9 cellular contexts compared by ENCODE assay signal in genomic region chr10:62907470-62908212, GRCh38.
A peak's percentile ranks its signal among the peaks of the same experiment; 100 is the strongest.
DNase-seq lines count a peak whose midpoint lies in the region; ATAC-seq, FAIRE-seq and TF ChIP-seq lines count a peak whose summit lies in the region.
"Had no signal": no experiment of that assay in that cellular context is flagged by ENCODE, and none has a peak within 500 bp of the region (broad histone marks: within the 10 kb centered on the region; RNA-seq: fewer than 3 reads in every experiment).

No MANE protein-coding gene starts in this region.

- DNase-seq in stimulated activated effector memory CD8-positive, alpha-beta T cell treated with anti-CD3 and anti-CD28 coated beads, Interleukin-12 subunit alpha, Interleukin-12 subunit beta, amount 100 ng/mL, for 72 hours (ENCODE audit: low spot score in 2 of 2): no peak
- DNase-seq in nephron progenitor cell (no peak), D721Med (ENCODE audit: insufficient read length, low spot score) (no peak)
- DNase-seq in activated naive CD4-positive, alpha-beta T cell (lab: John Stamatoyannopoulos, UW): no peak
- DNase-seq: Peyer's patch, thyroid gland had no signal

- H3K27ac Mint-ChIP-seq in stimulated activated effector memory CD8-positive, alpha-beta T cell treated with anti-CD3 and anti-CD28 coated beads, Interleukin-12 subunit alpha, Interleukin-12 subunit beta, amount 100 ng/mL, for 72 hours: no peak overlapping the region
- no peak overlapping the region for H3K27ac Mint-ChIP-seq in nephron progenitor cell

- H3K4me3 Mint-ChIP-seq in stimulated activated effector memory CD8-positive, alpha-beta T cell treated with anti-CD3 and anti-CD28 coated beads, Interleukin-12 subunit alpha, Interleukin-12 subunit beta, amount 100 ng/mL, for 72 hours: no peak overlapping the region
- no peak overlapping the region for H3K4me3 Mint-ChIP-seq in nephron progenitor cell

- TF ChIP-seq CTCF in nephron progenitor cell (IDR thresholded peaks at IDR 0.05) (no peak), D721Med (IDR thresholded peaks at IDR 0.05; ENCODE audit: insufficient read depth, missing control alignments) (no peak)

- no peak for FAIRE-seq in D721Med (lab: Jason Lieb, UNC)

- peaks cover 21% of the 10 kb centered on the region for H3K4me1 Mint-ChIP-seq in stimulated activated effector memory CD8-positive, alpha-beta T cell treated with anti-CD3 and anti-CD28 coated beads, Interleukin-12 subunit alpha, Interleukin-12 subunit beta, amount 100 ng/mL, for 72 hours
- H3K4me1 Mint-ChIP-seq in nephron progenitor cell: peaks cover 22% of the 10 kb centered on the region

- ATAC-seq in GM18909 (IDR thresholded peaks at IDR 0.05; ENCODE audit: poor library complexity, unreplicated experiment): peak; percentile 78
- ATAC-seq in HG02588 (IDR thresholded peaks at IDR 0.05; ENCODE audit: unreplicated experiment): peak; percentile 56
- peak; percentile 47 for ATAC-seq in HG03565 (IDR thresholded peaks at IDR 0.05; ENCODE audit: unreplicated experiment)
- peak; percentile 52 for ATAC-seq in stimulated activated effector memory CD8-positive, alpha-beta T cell treated with anti-CD3 and anti-CD28 coated beads, Interleukin-12 subunit alpha, Interleukin-12 subunit beta, amount 100 ng/mL, for 72 hours

- peaks cover 8% of the 10 kb centered on the region for H3K27me3 Mint-ChIP-seq in nephron progenitor cell (ENCODE audit: low read depth, poor library complexity)

- no peaks in the 10 kb centered on the region for H3K36me3 Mint-ChIP-seq in stimulated activated effector memory CD8-positive, alpha-beta T cell treated with anti-CD3 and anti-CD28 coated beads, Interleukin-12 subunit alpha, Interleukin-12 subunit beta, amount 100 ng/mL, for 72 hours
- no peaks in the 10 kb centered on the region for H3K36me3 Mint-ChIP-seq in nephron progenitor cell (ENCODE audit: low read depth)

- H3K9me3 Mint-ChIP-seq in stimulated activated effector memory CD8-positive, alpha-beta T cell treated with anti-CD3 and anti-CD28 coated beads, Interleukin-12 subunit alpha, Interleukin-12 subunit beta, amount 100 ng/mL, for 72 hours: peaks cover 6% of the 10 kb centered on the region
- H3K9me3 Mint-ChIP-seq in nephron progenitor cell: peaks cover 3% of the 10 kb centered on the region
